In genomic region chr19:19063183-19064097, GRCh38 we compare ENCODE assay signal across 1 cellular context.
A peak's percentile ranks its signal among the peaks of the same experiment; 100 is the strongest.
TF ChIP-seq lines count a peak whose summit lies in the region.

SLC25A42 (plus strand) TSS chr19:19063994; CDS start chr19:19096125, 32,131 bp downstream.

TF ChIP-seq in HEK293, 187 proteins besides CTCF, POLR2A, EP300 and RAD21 (continued from another document and continues in another):
- TF ChIP-seq, protein P1, sequence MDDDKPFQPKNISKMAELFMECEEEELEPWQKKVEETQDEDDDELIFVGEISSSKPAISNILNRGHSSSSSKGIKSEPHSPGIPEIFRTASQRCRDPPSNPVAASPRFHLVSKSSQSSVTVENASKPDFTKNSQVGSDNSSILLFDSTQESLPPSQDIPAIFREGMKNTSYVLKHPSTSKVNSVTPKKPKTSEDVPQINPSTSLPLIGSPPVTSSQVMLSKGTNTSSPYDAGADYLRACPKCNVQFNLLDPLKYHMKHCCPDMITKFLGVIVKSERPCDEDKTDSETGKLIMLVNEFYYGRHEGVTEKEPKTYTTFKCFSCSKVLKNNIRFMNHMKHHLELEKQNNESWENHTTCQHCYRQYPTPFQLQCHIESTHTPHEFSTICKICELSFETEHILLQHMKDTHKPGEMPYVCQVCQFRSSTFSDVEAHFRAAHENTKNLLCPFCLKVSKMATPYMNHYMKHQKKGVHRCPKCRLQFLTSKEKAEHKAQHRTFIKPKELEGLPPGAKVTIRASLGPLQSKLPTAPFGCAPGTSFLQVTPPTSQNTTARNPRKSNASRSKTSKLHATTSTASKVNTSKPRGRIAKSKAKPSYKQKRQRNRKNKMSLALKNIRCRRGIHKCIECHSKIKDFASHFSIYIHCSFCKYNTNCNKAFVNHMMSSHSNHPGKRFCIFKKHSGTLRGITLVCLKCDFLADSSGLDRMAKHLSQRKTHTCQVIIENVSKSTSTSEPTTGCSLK (tag by site-specific recombination; IDR thresholded peaks at IDR 0.05) = no peak
- TF ChIP-seq ZNF148 (tag by site-specific recombination; IDR thresholded peaks at IDR 0.05; ENCODE audit: borderline replicate concordance) (no peak), MEIS1 (CRISPR knock-in tag; IDR thresholded peaks at IDR 0.05; ENCODE audit: borderline replicate concordance) (no peak), ZBTB21 (tag by site-specific recombination; IDR thresholded peaks at IDR 0.05) (no peak), ZSCAN23 (tag by site-specific recombination; IDR thresholded peaks at IDR 0.05) (no peak), SP2 (tag by site-specific recombination; IDR thresholded peaks at IDR 0.05) (peak; percentile 99), ZNF211 (tag by site-specific recombination; IDR thresholded peaks at IDR 0.05; ENCODE audit: low read depth) (no peak), ZNF350 (tag by site-specific recombination; IDR thresholded peaks at IDR 0.05) (no peak), ZBTB8A (tag by site-specific recombination; IDR thresholded peaks at IDR 0.05) (peak; percentile 6; the same call in 1 of the 2 replicates), KLF1 (tag by site-specific recombination; IDR thresholded peaks at IDR 0.05) (peak; percentile 85), TCF7L2 (IDR thresholded peaks at IDR 0.05; ENCODE audit: borderline replicate concordance, low read depth, low read length) (no peak), GLI4 (tag by site-specific recombination; IDR thresholded peaks at IDR 0.05) (no peak), ZNF660 (tag by site-specific recombination; IDR thresholded peaks at IDR 0.05) (no peak), SCRT1 (tag by site-specific recombination; IDR thresholded peaks at IDR 0.05; ENCODE audit: borderline replicate concordance) (no peak), PATZ1 (tag by site-specific recombination; IDR thresholded peaks at IDR 0.05) (peak; percentile 77), ZNF514 (tag by site-specific recombination; IDR thresholded peaks at IDR 0.05) (no peak), ZNF747 (tag by site-specific recombination; IDR thresholded peaks at IDR 0.05) (no peak), PRDM2 (tag by site-specific recombination; IDR thresholded peaks at IDR 0.05; ENCODE audit: borderline replicate concordance) (no peak), SP3 (tag by site-specific recombination; IDR thresholded peaks at IDR 0.05) (peak; percentile 96), ZNF513 (tag by site-specific recombination; IDR thresholded peaks at IDR 0.05) (no peak), ZNF692 (tag by site-specific recombination; IDR thresholded peaks at IDR 0.05) (no peak), ZBTB48 (tag by site-specific recombination; IDR thresholded peaks at IDR 0.05) (peak; percentile 75; the same call in 1 of the 2 replicates), ZNF654 (tag by site-specific recombination; IDR thresholded peaks at IDR 0.05; ENCODE audit: low read depth) (no peak), ZNF133 (tag by site-specific recombination; IDR thresholded peaks at IDR 0.05) (no peak), ZNF473 (tag by site-specific recombination; IDR thresholded peaks at IDR 0.05) (no peak), SCRT2 (tag by site-specific recombination; IDR thresholded peaks at IDR 0.05) (no peak), ZNF792 (tag by site-specific recombination; IDR thresholded peaks at IDR 0.05) (no peak)
- TF ChIP-seq, protein P2, sequence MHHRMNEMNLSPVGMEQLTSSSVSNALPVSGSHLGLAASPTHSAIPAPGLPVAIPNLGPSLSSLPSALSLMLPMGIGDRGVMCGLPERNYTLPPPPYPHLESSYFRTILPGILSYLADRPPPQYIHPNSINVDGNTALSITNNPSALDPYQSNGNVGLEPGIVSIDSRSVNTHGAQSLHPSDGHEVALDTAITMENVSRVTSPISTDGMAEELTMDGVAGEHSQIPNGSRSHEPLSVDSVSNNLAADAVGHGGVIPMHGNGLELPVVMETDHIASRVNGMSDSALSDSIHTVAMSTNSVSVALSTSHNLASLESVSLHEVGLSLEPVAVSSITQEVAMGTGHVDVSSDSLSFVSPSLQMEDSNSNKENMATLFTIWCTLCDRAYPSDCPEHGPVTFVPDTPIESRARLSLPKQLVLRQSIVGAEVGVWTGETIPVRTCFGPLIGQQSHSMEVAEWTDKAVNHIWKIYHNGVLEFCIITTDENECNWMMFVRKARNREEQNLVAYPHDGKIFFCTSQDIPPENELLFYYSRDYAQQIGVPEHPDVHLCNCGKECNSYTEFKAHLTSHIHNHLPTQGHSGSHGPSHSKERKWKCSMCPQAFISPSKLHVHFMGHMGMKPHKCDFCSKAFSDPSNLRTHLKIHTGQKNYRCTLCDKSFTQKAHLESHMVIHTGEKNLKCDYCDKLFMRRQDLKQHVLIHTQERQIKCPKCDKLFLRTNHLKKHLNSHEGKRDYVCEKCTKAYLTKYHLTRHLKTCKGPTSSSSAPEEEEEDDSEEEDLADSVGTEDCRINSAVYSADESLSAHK (tag by site-specific recombination; IDR thresholded peaks at IDR 0.05) = no peak
- TF ChIP-seq, protein P3, sequence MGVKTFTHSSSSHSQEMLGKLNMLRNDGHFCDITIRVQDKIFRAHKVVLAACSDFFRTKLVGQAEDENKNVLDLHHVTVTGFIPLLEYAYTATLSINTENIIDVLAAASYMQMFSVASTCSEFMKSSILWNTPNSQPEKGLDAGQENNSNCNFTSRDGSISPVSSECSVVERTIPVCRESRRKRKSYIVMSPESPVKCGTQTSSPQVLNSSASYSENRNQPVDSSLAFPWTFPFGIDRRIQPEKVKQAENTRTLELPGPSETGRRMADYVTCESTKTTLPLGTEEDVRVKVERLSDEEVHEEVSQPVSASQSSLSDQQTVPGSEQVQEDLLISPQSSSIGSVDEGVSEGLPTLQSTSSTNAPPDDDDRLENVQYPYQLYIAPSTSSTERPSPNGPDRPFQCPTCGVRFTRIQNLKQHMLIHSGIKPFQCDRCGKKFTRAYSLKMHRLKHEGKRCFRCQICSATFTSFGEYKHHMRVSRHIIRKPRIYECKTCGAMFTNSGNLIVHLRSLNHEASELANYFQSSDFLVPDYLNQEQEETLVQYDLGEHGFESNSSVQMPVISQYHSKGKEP (tag by site-specific recombination; IDR thresholded peaks at IDR 0.05) = no peak
- TF ChIP-seq, protein P4, sequence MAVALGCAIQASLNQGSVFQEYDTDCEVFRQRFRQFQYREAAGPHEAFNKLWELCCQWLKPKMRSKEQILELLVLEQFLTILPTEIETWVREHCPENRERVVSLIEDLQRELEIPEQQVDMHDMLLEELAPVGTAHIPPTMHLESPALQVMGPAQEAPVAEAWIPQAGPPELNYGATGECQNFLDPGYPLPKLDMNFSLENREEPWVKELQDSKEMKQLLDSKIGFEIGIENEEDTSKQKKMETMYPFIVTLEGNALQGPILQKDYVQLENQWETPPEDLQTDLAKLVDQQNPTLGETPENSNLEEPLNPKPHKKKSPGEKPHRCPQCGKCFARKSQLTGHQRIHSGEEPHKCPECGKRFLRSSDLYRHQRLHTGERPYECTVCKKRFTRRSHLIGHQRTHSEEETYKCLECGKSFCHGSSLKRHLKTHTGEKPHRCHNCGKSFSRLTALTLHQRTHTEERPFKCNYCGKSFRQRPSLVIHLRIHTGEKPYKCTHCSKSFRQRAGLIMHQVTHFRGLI (tag by site-specific recombination; IDR thresholded peaks at IDR 0.05) = no peak
- TF ChIP-seq, protein P5, sequence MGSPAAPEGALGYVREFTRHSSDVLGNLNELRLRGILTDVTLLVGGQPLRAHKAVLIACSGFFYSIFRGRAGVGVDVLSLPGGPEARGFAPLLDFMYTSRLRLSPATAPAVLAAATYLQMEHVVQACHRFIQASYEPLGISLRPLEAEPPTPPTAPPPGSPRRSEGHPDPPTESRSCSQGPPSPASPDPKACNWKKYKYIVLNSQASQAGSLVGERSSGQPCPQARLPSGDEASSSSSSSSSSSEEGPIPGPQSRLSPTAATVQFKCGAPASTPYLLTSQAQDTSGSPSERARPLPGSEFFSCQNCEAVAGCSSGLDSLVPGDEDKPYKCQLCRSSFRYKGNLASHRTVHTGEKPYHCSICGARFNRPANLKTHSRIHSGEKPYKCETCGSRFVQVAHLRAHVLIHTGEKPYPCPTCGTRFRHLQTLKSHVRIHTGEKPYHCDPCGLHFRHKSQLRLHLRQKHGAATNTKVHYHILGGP (tag by site-specific recombination; IDR thresholded peaks at IDR 0.05) = no peak
